Comparison of ENCODE assay signal across 8 cellular contexts in genomic region chr5:6078881-6079280, GRCh38.
"Had no signal": no experiment of that assay in that cellular context is flagged by ENCODE, and none has a peak within 500 bp of the region (broad histone marks: within the 10 kb centered on the region; RNA-seq: fewer than 3 reads in every experiment).

No MANE protein-coding gene starts in this region.

- ATAC-seq: GM12878 had no signal

- DNase-seq: GDM1, GF-D8 had no signal

- H3K4me3 ChIP-seq: GM12878 had no signal

- FAIRE-seq: G401.6, GM12878, GM12891, GM12892, GM18507, GM19239 had no signal
